In the genomic region with DNA sequence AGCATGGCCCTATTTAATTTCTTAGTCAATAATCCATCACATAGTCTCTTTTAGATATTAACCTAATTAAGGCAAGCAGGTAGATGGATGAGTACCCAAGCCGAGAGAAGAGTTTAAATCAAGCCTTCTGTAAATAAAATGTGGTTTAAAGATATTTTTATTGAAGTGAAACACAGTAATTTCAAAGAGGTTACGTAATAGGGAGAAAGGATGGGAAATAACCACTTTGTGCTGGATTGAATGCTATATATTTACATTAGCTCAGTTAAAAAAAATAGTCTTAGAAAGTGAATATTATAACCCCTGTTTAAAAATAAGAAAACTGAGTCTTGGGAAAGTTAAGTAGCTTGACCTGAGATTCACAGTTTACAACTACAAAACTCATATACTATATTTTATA, we compare ENCODE assay signal across 2 cellular contexts.
TF ChIP-seq lines count a peak whose summit lies in the region.

No MANE protein-coding gene starts in this region.

TF ChIP-seq in IMR-90, 13 proteins besides CTCF, POLR2A, EP300 and RAD21:
- no peak for TF ChIP-seq CHD1 (IDR thresholded peaks at IDR 0.05; ENCODE audit: low read depth, low read length)
- TF ChIP-seq CEBPB (IDR thresholded peaks at IDR 0.05; ENCODE audit: low read depth, low read length), result peak; percentile 72

TF ChIP-seq in K562, 482 proteins besides CTCF, POLR2A, EP300 and RAD21:
- TF ChIP-seq CEBPB (tag; IDR thresholded peaks at IDR 0.05), result 0 out of 2 replicates have a peak, but pooled peaks have one; percentile 44
- TF ChIP-seq CEBPG (CRISPR knock-in tag; IDR thresholded peaks at IDR 0.05), result no peak
- TF ChIP-seq CEBPG (tag; conservative IDR thresholded peaks at IDR 0.05 in 1 of 2, IDR thresholded peaks at IDR 0.05 in 1 of 2), result peak in 1 of 2 experiments; percentile 64; a peak in 2 of 4 replicates
- TF ChIP-seq ZNF263 (CRISPR knock-in tag; IDR thresholded peaks at IDR 0.05; ENCODE audit: borderline replicate concordance), result no peak
- no peak for TF ChIP-seq NUFIP1 (IDR thresholded peaks at IDR 0.05; ENCODE audit: partially characterized antibody)
